ENCODE assay signal across 13 cellular contexts in the genomic region with DNA sequence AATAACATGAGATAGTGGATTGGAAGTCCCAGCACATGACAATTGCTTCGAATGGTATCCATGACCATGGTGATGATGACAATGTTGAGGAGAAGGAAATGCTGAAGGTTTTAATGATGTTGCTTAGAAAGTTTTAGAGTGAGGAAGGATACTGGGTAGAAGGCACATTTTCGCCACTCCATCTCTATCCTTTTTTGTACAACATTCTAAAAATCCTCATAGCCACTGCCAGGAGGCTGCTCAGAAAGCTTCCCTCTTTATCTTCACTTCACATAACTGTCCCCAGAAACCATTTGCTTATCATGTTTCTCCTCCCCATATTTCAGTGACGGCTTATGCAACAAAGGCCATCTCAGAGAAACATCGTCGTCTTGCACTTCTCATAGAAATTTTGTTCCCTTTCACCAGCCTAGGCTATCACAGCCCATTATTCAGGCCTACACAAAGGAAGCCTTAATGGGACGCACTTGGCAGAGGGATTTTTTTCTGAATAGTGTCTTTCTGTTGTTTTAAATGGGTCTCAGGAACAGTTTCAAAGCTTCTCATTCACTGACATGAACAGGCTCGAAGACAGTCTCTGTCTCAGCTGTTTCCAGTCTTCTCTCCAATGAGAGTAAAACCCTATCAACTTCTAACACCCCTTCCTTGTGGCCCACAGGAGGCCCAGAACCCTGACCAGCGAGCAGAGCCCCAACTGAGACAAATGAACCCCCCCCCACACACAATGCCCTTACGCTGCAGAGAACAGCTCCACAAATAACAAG.
"Had no signal": no experiment of that assay in that cellular context is flagged by ENCODE, and none has a peak within 500 bp of the region (broad histone marks: within the 10 kb centered on the region; RNA-seq: fewer than 3 reads in every experiment).

No MANE protein-coding gene starts in this region.

- DNase-seq: activated CD4-positive, alpha-beta T cell treated with anti-CD3 and anti-CD28 coated beads for 48 hours; activated CD8-positive, alpha-beta T cell treated with anti-CD3 and anti-CD28 coated beads, Interleukin-2, amount 10 ng/mL, durations not matched to agents 7 days and 5 days; activated gamma-delta T cell treated with Interleukin-2 at 50 U/mL for 16 hours; amniotic stem cell; mesendoderm; nephron progenitor cell; ovary; stimulated activated CD4-positive, alpha-beta T cell treated with anti-CD3 and anti-CD28 coated beads, Interleukin-1b, Interleukin-23, amount 100 ng/mL, for 48 hours; stimulated activated naive CD8-positive, alpha-beta T cell treated with anti-CD3 and anti-CD28 coated beads, Interleukin-15, amount 100 ng/mL, for 72 hours; T-helper 2 cell; upper lobe of right lung had no signal

- H3K4me3 ChIP-seq: hepatocyte, ovary, thoracic aorta, upper lobe of right lung had no signal

- H3K27ac ChIP-seq: hepatocyte, ovary, thoracic aorta, upper lobe of right lung had no signal

- ATAC-seq: activated CD8-positive, alpha-beta T cell treated with anti-CD3 and anti-CD28 coated beads, Interleukin-2, amount 10 ng/mL, durations not matched to agents 7 days and 5 days; stimulated activated naive CD8-positive, alpha-beta T cell treated with anti-CD3 and anti-CD28 coated beads, Interleukin-15, amount 100 ng/mL, for 72 hours; upper lobe of right lung had no signal

- H3K27me3 ChIP-seq: hepatocyte, ovary, upper lobe of right lung had no signal
